ENCODE assay signal across 1 cellular context in the genomic region with DNA sequence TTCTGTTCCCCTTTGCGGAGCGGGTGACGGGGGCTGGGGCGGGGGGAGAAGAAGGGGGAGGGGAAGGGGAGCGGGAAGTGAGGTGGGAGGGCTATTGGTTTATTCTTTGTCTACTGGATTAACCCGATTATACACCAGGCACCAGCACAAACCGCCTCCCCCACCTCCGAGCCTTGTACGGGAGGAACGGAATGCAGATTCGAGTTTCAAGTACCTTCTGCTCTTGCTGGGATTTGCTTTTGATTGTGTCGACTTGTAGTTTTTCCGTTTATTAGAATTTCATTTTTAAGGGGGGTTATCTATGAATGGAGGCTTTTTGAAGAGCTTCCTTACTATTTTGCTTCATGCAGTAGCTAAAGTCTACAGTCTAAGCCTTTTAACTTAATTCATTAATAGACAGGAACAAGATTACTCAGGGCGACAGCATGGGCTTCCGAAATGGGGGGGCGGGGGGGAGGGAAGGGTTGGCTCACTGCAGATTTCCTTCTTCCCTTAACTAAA.
TF ChIP-seq lines count a peak whose summit lies in the region.

No MANE protein-coding gene starts in this region.

TF ChIP-seq in GM12878, 131 proteins besides CTCF, POLR2A, EP300 and RAD21 (continued from another document):
- TF ChIP-seq POU2F2 (IDR thresholded peaks at IDR 0.05; ENCODE audit: borderline replicate concordance, low read depth, low read length): no peak
- TF ChIP-seq ZBED1 (IDR thresholded peaks at IDR 0.05; ENCODE audit: borderline replicate concordance): no peak
- no peak for TF ChIP-seq ZNF274 (IDR thresholded peaks at IDR 0.05; ENCODE audit: insufficient read depth, insufficient read length)
- no peak for TF ChIP-seq ZSCAN29 (IDR thresholded peaks at IDR 0.05)
